ENCODE assay signal across 14 cellular contexts in genomic region chr6:149230729-149231434, GRCh38.
A peak's percentile ranks its signal among the peaks of the same experiment; 100 is the strongest.
DNase-seq lines count a peak whose midpoint lies in the region; ATAC-seq and TF ChIP-seq lines count a peak whose summit lies in the region.
"Had no signal": no experiment of that assay in that cellular context is flagged by ENCODE, and none has a peak within 500 bp of the region (broad histone marks: within the 10 kb centered on the region; RNA-seq: fewer than 3 reads in every experiment).

No MANE protein-coding gene starts in this region.

- no peaks in the 10 kb centered on the region for H3K27me3 ChIP-seq in A673 (replicated peaks; ENCODE audit: insufficient read depth, low read depth, low read length, poor library complexity)
- H3K27me3 ChIP-seq: right atrium auricular region had no signal

- H3K4me1 Mint-ChIP-seq in stimulated activated effector memory CD8-positive, alpha-beta T cell treated with anti-CD3 and anti-CD28 coated beads, Interleukin-12 subunit alpha, Interleukin-12 subunit beta, amount 100 ng/mL, for 72 hours, result peaks cover 49% of the 10 kb centered on the region

- no peak overlapping the region for H3K4me3 Mint-ChIP-seq in stimulated activated effector memory CD8-positive, alpha-beta T cell treated with anti-CD3 and anti-CD28 coated beads, Interleukin-12 subunit alpha, Interleukin-12 subunit beta, amount 100 ng/mL, for 72 hours

- no peaks in the 10 kb centered on the region for H3K9me3 ChIP-seq in A673 (ENCODE audit: low read depth, low read length, poor library complexity, severe bottlenecking)
- H3K9me3 ChIP-seq: right atrium auricular region had no signal

- ATAC-seq in GM19438 (IDR thresholded peaks at IDR 0.05; ENCODE audit: low read depth, unreplicated experiment) (peak; percentile 52), GM18519 (IDR thresholded peaks at IDR 0.05; ENCODE audit: low FRiP score, unreplicated experiment) (no peak)
- no peak for ATAC-seq in stimulated activated effector memory CD8-positive, alpha-beta T cell treated with anti-CD3 and anti-CD28 coated beads, Interleukin-12 subunit alpha, Interleukin-12 subunit beta, amount 100 ng/mL, for 72 hours

- POLR2A ChIA-PET in A673 (lab: Charles Lee; ENCODE audit: low non-redundant PET), result interaction anchor here (0.6 kb wide), 1 partner anchor 234 kb away, joined by 10 read pairs; no protein-coding TSS in a partner anchor

- no peaks in the 10 kb centered on the region for H3K36me3 ChIP-seq in A673 (ENCODE audit: insufficient read depth, low read length, poor library complexity, severe bottlenecking)
- H3K36me3 ChIP-seq: right atrium auricular region had no signal

- TF ChIP-seq CTCF in A673 (conservative IDR thresholded peaks at IDR 0.05; ENCODE audit: low read depth, low read length), result no peak

- intact Hi-C loops in A673 (cut with micrococcal nuclease; ENCODE audit: unreplicated experiment), result no loop called here

- H3K4me1 ChIP-seq in A673 (ENCODE audit: insufficient read depth, low read length, poor library complexity, severe bottlenecking), result no peaks in the 10 kb centered on the region

- H3K9me3 Mint-ChIP-seq in stimulated activated effector memory CD8-positive, alpha-beta T cell treated with anti-CD3 and anti-CD28 coated beads, Interleukin-12 subunit alpha, Interleukin-12 subunit beta, amount 100 ng/mL, for 72 hours, result no peaks in the 10 kb centered on the region
- H3K9me3 Mint-ChIP-seq: nephron had no signal

- DNase-seq in CD1c-positive myeloid dendritic cell (ENCODE audit: extremely low spot score) (peak; percentile 70), MV-4-11 (lab: John Stamatoyannopoulos, UW) (peak; percentile 89), A673 (ENCODE audit: low spot score) (no peak), T-helper 9 cell (no peak)
- DNase-seq in stimulated activated effector memory CD8-positive, alpha-beta T cell treated with anti-CD3 and anti-CD28 coated beads, Interleukin-12 subunit alpha, Interleukin-12 subunit beta, amount 100 ng/mL, for 72 hours (ENCODE audit: low spot score in 2 of 2), result no peak
- DNase-seq: activated CD8-positive, alpha-beta memory T cell treated with anti-CD3 and anti-CD28 coated beads, Interleukin-2, amount 50 U/mL, for 4 hours; DMS79; erythroblast; NCI-H1048 had no signal

- BruUV-seq in A673 (replicated peaks; lab: Mats Ljungman, UMichigan), result no TSS peak

- H3K27ac ChIP-seq in cingulate gyrus (ENCODE audit: low read depth, low read length) (peak overlapping the region; percentile 57), A673 (ENCODE audit: low read depth, low read length, poor library complexity, severe bottlenecking) (no peak overlapping the region)

- no peaks in the 10 kb centered on the region for H3K36me3 Mint-ChIP-seq in stimulated activated effector memory CD8-positive, alpha-beta T cell treated with anti-CD3 and anti-CD28 coated beads, Interleukin-12 subunit alpha, Interleukin-12 subunit beta, amount 100 ng/mL, for 72 hours

- H3K4me3 ChIP-seq in A673 (ENCODE audit: low read depth, low read length, poor library complexity, severe bottlenecking), result no peak overlapping the region
- H3K4me3 ChIP-seq: right atrium auricular region had no signal

- H3K27ac Mint-ChIP-seq in stimulated activated effector memory CD8-positive, alpha-beta T cell treated with anti-CD3 and anti-CD28 coated beads, Interleukin-12 subunit alpha, Interleukin-12 subunit beta, amount 100 ng/mL, for 72 hours, result no peak overlapping the region

- CTCF ChIA-PET in A673 (lab: Charles Lee), result interaction anchor here (0.6 kb wide), 1 partner anchor 437 kb away, joined by 4 read pairs; no protein-coding TSS in a partner anchor

Comparison
In these comparisons a context has a peak if more than half of its experiments do, and no peak if none do; other contexts are left out.
1. DNase-seq: peak in CD1c-positive myeloid dendritic cell (single experiment) and MV-4-11 (single experiment); none in A673 (single experiment), stimulated activated effector memory CD8-positive, alpha-beta T cell treated with anti-CD3 and anti-CD28 coated beads, Interleukin-12 subunit alpha, Interleukin-12 subunit beta, amount 100 ng/mL, for 72 hours (0 of 2) and T-helper 9 cell (single experiment).